In the genomic region with DNA sequence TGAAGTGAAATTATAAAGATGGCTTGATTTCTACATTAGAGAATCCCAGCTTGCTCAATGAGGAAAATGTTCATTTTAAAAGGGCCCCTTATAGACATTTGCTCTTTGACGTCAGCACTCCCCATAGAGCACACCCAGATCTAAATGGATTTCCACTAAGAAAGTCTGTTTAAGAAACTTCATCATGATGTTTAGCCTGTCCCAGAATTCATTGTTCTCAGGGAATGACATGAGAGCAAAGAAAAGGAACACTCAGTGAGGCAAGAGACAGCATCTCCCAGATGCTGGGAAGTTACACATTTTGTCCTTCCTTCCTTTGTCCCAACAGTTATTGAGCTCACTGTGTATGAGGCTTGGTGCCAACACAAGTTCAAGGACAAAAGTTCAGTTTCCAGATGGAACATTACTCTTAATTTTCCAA, we compare ENCODE assay signal across 12 cellular contexts. TPM values are rescaled to one million over a fixed set of nuclear protein-coding genes. Genes with fewer than 3 reads are reported as not detected.
DNase-seq lines count a peak whose midpoint lies in the region; ATAC-seq, FAIRE-seq and TF ChIP-seq lines count a peak whose summit lies in the region.
"Had no signal": no experiment of that assay in that cellular context is flagged by ENCODE, and none has a peak within 500 bp of the region (broad histone marks: within the 10 kb centered on the region; RNA-seq: fewer than 3 reads in every experiment).

No MANE protein-coding gene starts in this region.

- peak in 1 of 2 experiments; percentile 71 for DNase-seq in A549 (ENCODE audit: low read depth in 1 of 2, low spot score in 1 of 2)
- peak; percentile 51 for DNase-seq in astrocyte of the hippocampus (ENCODE audit: low read depth, low spot score)
- peak; percentile 61 for DNase-seq in HepG2 (ENCODE audit: low spot score)
- DNase-seq in MM.1S, result no peak
- no peak for DNase-seq in CD4-positive, alpha-beta T cell
- DNase-seq: CD4-positive, CD25-positive, alpha-beta regulatory T cell; naive B cell had no signal

- BruUV-seq in HepG2 (replicated peaks; lab: Mats Ljungman, UMichigan), result no TSS peak

- H3K4me1 Mint-ChIP-seq in CD4-positive, alpha-beta T cell (ENCODE audit: low read depth), result peaks cover 31% of the 10 kb centered on the region

- no peak for FAIRE-seq in A549 (lab: Jason Lieb, UNC)
- peak; percentile 66 for FAIRE-seq in HepG2 (lab: Jason Lieb, UNC)

- H3K4me2 ChIP-seq in A549 (peak overlapping the region; percentile 75), HepG2 (ENCODE audit: low read depth, low read length) (no peak overlapping the region), MM.1S (ENCODE audit: low read depth, low read length) (no peak overlapping the region)

- H3K36me3 ChIP-seq in HUES6 (ENCODE audit: control insufficient read depth, insufficient read depth, low read length) (peaks cover 40% of the 10 kb centered on the region), HepG2 (replicated peaks in 1 of 2; ENCODE audit: control insufficient read depth in 1 of 2, insufficient read depth in 2 of 2, low read length in 2 of 2) (no peaks in the 10 kb centered on the region; a peak in 2 of 5 replicates), MM.1S (replicated peaks; ENCODE audit: insufficient read depth, low read length) (no peaks in the 10 kb centered on the region)
- H3K36me3 ChIP-seq: suprapubic skin had no signal

- TF ChIP-seq CTCF in A549 (IDR thresholded peaks at IDR 0.05), result no peak
- TF ChIP-seq CTCF in HepG2 (CRISPR knock-in tag; IDR thresholded peaks at IDR 0.05), result no peak
- TF ChIP-seq CTCF in MM.1S (IDR thresholded peaks at IDR 0.05; ENCODE audit: low read length), result no peak
- TF ChIP-seq CTCF in CD4-positive, alpha-beta T cell (IDR thresholded peaks at IDR 0.05), result no peak

- no peak overlapping the region for H2AFZ ChIP-seq in HepG2 (ENCODE audit: low read length)
- H2AFZ ChIP-seq in MM.1S (ENCODE audit: low read length), result no peak overlapping the region

- ATAC-seq in A549 (no peak), HepG2 (no peak), GM21360 (IDR thresholded peaks at IDR 0.05; ENCODE audit: unreplicated experiment) (no peak), GM19035 (IDR thresholded peaks at IDR 0.05; ENCODE audit: unreplicated experiment) (no peak)
- no peak for ATAC-seq in CD4-positive, alpha-beta T cell (ENCODE audit: poor library complexity)
- ATAC-seq: Right ventricle myocardium inferior had no signal

- TF ChIP-seq POLR2A in A549 (IDR thresholded peaks at IDR 0.05; ENCODE audit: low read length), result no peak
- peak; percentile 68 to 76 for TF ChIP-seq POLR2A in HepG2 (IDR thresholded peaks at IDR 0.05; ENCODE audit: insufficient read depth in 1 of 2, low read depth in 2 of 2, low read length in 2 of 2)

- H3K27me3 Mint-ChIP-seq in CD4-positive, alpha-beta T cell, result no peaks in the 10 kb centered on the region
- H3K27me3 Mint-ChIP-seq: CD4-positive, CD25-positive, alpha-beta regulatory T cell had no signal

- H3K27ac ChIP-seq in A549, result peak overlapping the region; percentile 90 to 92
- no peak overlapping the region for H3K27ac ChIP-seq in HUES6 (ENCODE audit: low read depth, low read length)
- peak overlapping the region; percentile 19 for H3K27ac ChIP-seq in HepG2 (ENCODE audit: extremely low read length, insufficient read depth, low read length)
- H3K27ac ChIP-seq in MM.1S (ENCODE audit: low read length), result no peak overlapping the region
- H3K27ac ChIP-seq in CD4-positive, alpha-beta T cell (ENCODE audit: low read depth, low read length), result no peak overlapping the region
- H3K27ac ChIP-seq: suprapubic skin had no signal

- H4K20me1 ChIP-seq in HepG2 (ENCODE audit: insufficient read depth, low read length), result peaks cover 6% of the 10 kb centered on the region
- no peaks in the 10 kb centered on the region for H4K20me1 ChIP-seq in MM.1S (ENCODE audit: insufficient read depth, low read length)

- H3K9me3 ChIP-seq in A549, result no peaks in the 10 kb centered on the region
- no peaks in the 10 kb centered on the region for H3K9me3 ChIP-seq in HUES6 (ENCODE audit: control insufficient read depth, insufficient read depth, low read depth, low read length)
- H3K9me3 ChIP-seq in HepG2 (ENCODE audit: low read length), result no peaks in the 10 kb centered on the region
- no peaks in the 10 kb centered on the region for H3K9me3 ChIP-seq in MM.1S (replicated peaks; ENCODE audit: insufficient read depth, low read length)
- no peaks in the 10 kb centered on the region for H3K9me3 ChIP-seq in CD4-positive, alpha-beta T cell (ENCODE audit: control insufficient read depth, low read length)
- H3K9me3 ChIP-seq: suprapubic skin had no signal

- WGBS in A549 (ENCODE audit: missing lambda C conversion rate), result 21% methylated on average over 1 of the region's 1 CpG
- WGBS in HepG2 (ENCODE audit: low lambda C conversion rate), result 77% methylated on average over 1 of the region's 1 CpG

- H3F3A ChIP-seq in MM.1S (ENCODE audit: insufficient read depth, low read length), result peaks cover 21% of the 10 kb centered on the region

- in situ Hi-C loops in HepG2 (cut with HindIII; ENCODE audit: extremely low pct_ligation_motif_present, low pct_unique_long_range_greater_than_20kb), result no loop called here

- peaks cover 34% of the 10 kb centered on the region for H3K79me2 ChIP-seq in HepG2 (ENCODE audit: insufficient read depth, low read length)
- H3K79me2 ChIP-seq in MM.1S (ENCODE audit: low read length), result peaks cover 32% of the 10 kb centered on the region

- intact Hi-C loops in HepG2 (cut with micrococcal nuclease; ENCODE audit: unreplicated experiment), result loop anchor here (5.0 kb wide), 1 partner anchor 314 kb away; no protein-coding TSS in a partner anchor
- intact Hi-C loops in CD4-positive, alpha-beta T cell (cut with DNase I, micrococcal nuclease), result no loop called here

- H3K36me3 Mint-ChIP-seq in CD4-positive, alpha-beta T cell (ENCODE audit: low read depth), result no peaks in the 10 kb centered on the region
- H3K36me3 Mint-ChIP-seq: CD4-positive, CD25-positive, alpha-beta regulatory T cell; naive B cell had no signal

- no peaks in the 10 kb centered on the region for H3K9me2 ChIP-seq in MM.1S (replicated peaks; ENCODE audit: insufficient read depth, low read length)

- peak overlapping the region; percentile 87; the same call in 2 of the 3 replicates for H3K4me3 ChIP-seq in A549
- H3K4me3 ChIP-seq in HUES6 (ENCODE audit: low read depth, low read length), result peak overlapping the region; percentile 9; the same call in 1 of the 2 replicates
- no peak overlapping the region for H3K4me3 ChIP-seq in HepG2 (replicated peaks in 1 of 3; ENCODE audit: insufficient read depth in 1 of 3, low read depth in 2 of 3, low read length in 3 of 3)
- H3K4me3 ChIP-seq in MM.1S (ENCODE audit: low read length), result no peak overlapping the region

- H3K9ac ChIP-seq in HUES6 (ENCODE audit: low read length), result no peak overlapping the region
- no peak overlapping the region for H3K9ac ChIP-seq in HepG2 (ENCODE audit: insufficient read depth, low read depth, low read length)
- H3K9ac ChIP-seq in MM.1S (ENCODE audit: low read length), result no peak overlapping the region

- TF ChIP-seq EP300 in A549 (IDR thresholded peaks at IDR 0.05), result no peak
- TF ChIP-seq EP300 in HepG2 (IDR thresholded peaks at IDR 0.05; ENCODE audit: low read depth in 2 of 2, low read length in 2 of 2), result no peak
- TF ChIP-seq EP300 in HepG2 (CRISPR knock-in tag; IDR thresholded peaks at IDR 0.05; ENCODE audit: borderline replicate concordance), result no peak

- CTCF ChIA-PET in A549 (lab: Yijun Ruan, JAX), result interaction anchor here (2.7 kb wide), 1 partner anchor 499 kb away, joined by 7 read pairs; no protein-coding TSS in a partner anchor
- CTCF ChIA-PET in HepG2 (lab: Yijun Ruan, JAX; ENCODE audit: low intra/inter-chr PET ratio, low total read pairs), result no interaction called here
- CTCF ChIA-PET in CD4-positive, alpha-beta T cell (lab: Charles Lee), result no interaction called here

- H3K9me3 Mint-ChIP-seq in CD4-positive, alpha-beta T cell, result no peaks in the 10 kb centered on the region
- H3K9me3 Mint-ChIP-seq: naive B cell had no signal

- no peak overlapping the region for H3K4me3 Mint-ChIP-seq in CD4-positive, alpha-beta T cell
- H3K4me3 Mint-ChIP-seq: naive B cell had no signal

- H3K27ac Mint-ChIP-seq in CD4-positive, alpha-beta T cell, result no peak overlapping the region
- H3K27ac Mint-ChIP-seq: CD4-positive, CD25-positive, alpha-beta regulatory T cell; naive B cell had no signal

- TF ChIP-seq RAD21 in A549 (conservative IDR thresholded peaks at IDR 0.05 in 1 of 2, IDR thresholded peaks at IDR 0.05 in 1 of 2) (no peak), HepG2 (CRISPR knock-in tag; IDR thresholded peaks at IDR 0.05) (no peak)

- H3K27me3 ChIP-seq in HUES6 (ENCODE audit: control insufficient read depth, insufficient read depth, low read length) (no peaks in the 10 kb centered on the region), HepG2 (ENCODE audit: control insufficient read depth in 1 of 2, insufficient read depth in 2 of 2, low read length in 2 of 2) (peaks cover 0 to 3% of the 10 kb centered on the region in 2 experiments; a peak in 1 of 5 replicates), MM.1S (replicated peaks; ENCODE audit: insufficient read depth, low read length) (no peaks in the 10 kb centered on the region)
- no peaks in the 10 kb centered on the region for H3K27me3 ChIP-seq in CD4-positive, alpha-beta T cell (ENCODE audit: control insufficient read depth, insufficient read depth, low read length)
- H3K27me3 ChIP-seq: suprapubic skin had no signal

- POLR2A ChIA-PET in A549 (lab: Yijun Ruan, JAX) (interaction anchor here (0.7 to 3.3 kb wide), 5 partner anchors 48 to 260 kb away, joined by 3 to 17 read pairs (median 3); no protein-coding TSS in a partner anchor), HepG2 (lab: Yijun Ruan, JAX) (interaction anchor here (1.2 to 2.9 kb wide), 10 partner anchors 10 to 468 kb away, joined by 3 to 14 read pairs (median 4); no protein-coding TSS in a partner anchor)
- POLR2A ChIA-PET in CD4-positive, alpha-beta T cell (lab: Charles Lee), result no interaction called here

- H3K4me1 ChIP-seq in A549, result peaks cover 40% of the 10 kb centered on the region
- H3K4me1 ChIP-seq in HUES6 (ENCODE audit: control insufficient read depth, insufficient read depth, low read length), result peaks cover 12% of the 10 kb centered on the region
- H3K4me1 ChIP-seq in HepG2 (ENCODE audit: insufficient read depth, low read length), result peaks cover 42% of the 10 kb centered on the region
- peaks cover 12% of the 10 kb centered on the region; the same call in 1 of the 2 replicates for H3K4me1 ChIP-seq in MM.1S (ENCODE audit: low read length)

RNA-seq across cellular contexts. Expression of gene PHLDA1, which starts 4.9 kb away (rescaled TPM):
- 54.1 and 71.6 TPM in 2 replicates for polyA plus RNA-seq in A549 (2011; rRNA removed)
- polyA plus RNA-seq in A549 (2012; cell fraction: cytosol; rRNA removed), result 34.1 and 42.4 TPM in 2 replicates
- polyA plus RNA-seq in A549 (2012; cell fraction: nucleus; rRNA removed), result 42.2 and 45.0 TPM in 2 replicates
- polyA plus RNA-seq in A549 (2017; fragmentation: RNase III; extraction: RNeasy Plus Mini Kit Qiagen cat#74134 plus additional on column Dnase treatment), result 32.7 to 43.1 TPM (median 39.3 TPM) in 3 replicates
- polyA minus RNA-seq in A549 (2011; rRNA and poly(A)+ RNA removed), result 44.3 and 53.0 TPM in 2 replicates
- total RNA-seq in HepG2 (2016; rRNA removed; fragmentation: Illumina TruSeq; extraction: Trizol), result 41.0 and 42.6 TPM in 2 replicates
- 17.8 and 19.6 TPM in 2 replicates for total RNA-seq in HepG2 (2016; cell fraction: cytosol; rRNA removed; fragmentation: Illumina TruSeq; extraction: Trizol; ENCODE audit: low read depth)
- total RNA-seq in HepG2 (2016; cell fraction: insoluble cytoplasmic fraction; rRNA removed; fragmentation: Illumina TruSeq; extraction: Trizol), result 40.7 and 41.0 TPM in 2 replicates
- total RNA-seq in HepG2 (2016; cell fraction: membrane; rRNA removed; fragmentation: Illumina TruSeq; extraction: Trizol), result 46.7 and 48.5 TPM in 2 replicates
- 48.4 and 49.5 TPM in 2 replicates for total RNA-seq in HepG2 (2016; cell fraction: nucleus; rRNA removed; fragmentation: Illumina TruSeq; extraction: Trizol)
- polyA plus RNA-seq in HepG2 (2011; rRNA removed), result 30.5 and 33.8 TPM in 2 replicates
- 25.4 and 27.1 TPM in 2 replicates for polyA plus RNA-seq in HepG2 (2011; cell fraction: cytosol; rRNA removed)
- 24.3 and 25.8 TPM in 2 replicates for polyA plus RNA-seq in HepG2 (2011; cell fraction: nucleus; rRNA removed)
- 19.1 and 25.3 TPM in 2 replicates for polyA plus RNA-seq in HepG2 (2012)
- 10.9 and 15.0 TPM in 2 replicates for polyA plus RNA-seq in HepG2 (2016; cell fraction: cytosol; fragmentation: Illumina TruSeq; extraction: Trizol; ENCODE audit: low read depth)
- 61.4 and 62.2 TPM in 2 replicates for polyA plus RNA-seq in HepG2 (2016; cell fraction: insoluble cytoplasmic fraction; fragmentation: Illumina TruSeq; extraction: Trizol; ENCODE audit: low read depth)
- 29.1 and 33.4 TPM in 2 replicates for polyA plus RNA-seq in HepG2 (2016; cell fraction: membrane; fragmentation: Illumina TruSeq; extraction: Trizol; ENCODE audit: low read depth)
- 87.7 and 87.9 TPM in 2 replicates for polyA plus RNA-seq in HepG2 (2016; cell fraction: nucleus; fragmentation: Illumina TruSeq; extraction: Trizol; ENCODE audit: insufficient read depth, low read depth)
- 3.0 and 40.9 TPM in 2 replicates for polyA minus RNA-seq in HepG2 (2011; rRNA and poly(A)+ RNA removed; ENCODE audit: low replicate concordance)
- polyA minus RNA-seq in HepG2 (2011; cell fraction: cytosol; rRNA and poly(A)+ RNA removed), result 43.4 and 48.0 TPM in 2 replicates
- polyA minus RNA-seq in HepG2 (2011; cell fraction: nucleus; rRNA and poly(A)+ RNA removed), result 53.5 and 53.8 TPM in 2 replicates
- total RNA-seq in CD4-positive, alpha-beta T cell, result 1 to 10 TPM; 6.5 TPM

RNA-seq across cellular contexts. Expression of gene NAP1L1, which starts 57.8 kb away (rescaled TPM):
- 640 and 943 TPM in 2 replicates for polyA plus RNA-seq in A549 (2011; rRNA removed)
- polyA plus RNA-seq in A549 (2012; cell fraction: cytosol; rRNA removed), result 191 and 238 TPM in 2 replicates
- 109 and 153 TPM in 2 replicates for polyA plus RNA-seq in A549 (2012; cell fraction: nucleus; rRNA removed)
- polyA plus RNA-seq in A549 (2017; fragmentation: RNase III; extraction: RNeasy Plus Mini Kit Qiagen cat#74134 plus additional on column Dnase treatment), result 695 to 725 TPM (median 709 TPM) in 3 replicates
- 135 and 141 TPM in 2 replicates for polyA minus RNA-seq in A549 (2011; rRNA and poly(A)+ RNA removed)
- total RNA-seq in HepG2 (2016; rRNA removed; fragmentation: Illumina TruSeq; extraction: Trizol), result 309 and 454 TPM in 2 replicates
- 121 and 153 TPM in 2 replicates for total RNA-seq in HepG2 (2016; cell fraction: cytosol; rRNA removed; fragmentation: Illumina TruSeq; extraction: Trizol; ENCODE audit: low read depth)
- 331 and 431 TPM in 2 replicates for total RNA-seq in HepG2 (2016; cell fraction: insoluble cytoplasmic fraction; rRNA removed; fragmentation: Illumina TruSeq; extraction: Trizol)
- 376 and 465 TPM in 2 replicates for total RNA-seq in HepG2 (2016; cell fraction: membrane; rRNA removed; fragmentation: Illumina TruSeq; extraction: Trizol)
- total RNA-seq in HepG2 (2016; cell fraction: nucleus; rRNA removed; fragmentation: Illumina TruSeq; extraction: Trizol), result 177 and 205 TPM in 2 replicates
- polyA plus RNA-seq in HepG2 (2011; rRNA removed), result 154 and 207 TPM in 2 replicates
- 106 and 129 TPM in 2 replicates for polyA plus RNA-seq in HepG2 (2011; cell fraction: cytosol; rRNA removed)
- polyA plus RNA-seq in HepG2 (2011; cell fraction: nucleus; rRNA removed), result 58.1 and 82.0 TPM in 2 replicates
- 483 and 505 TPM in 2 replicates for polyA plus RNA-seq in HepG2 (2012)
- polyA plus RNA-seq in HepG2 (2016; cell fraction: cytosol; fragmentation: Illumina TruSeq; extraction: Trizol; ENCODE audit: low read depth), result 301 and 332 TPM in 2 replicates
- polyA plus RNA-seq in HepG2 (2016; cell fraction: insoluble cytoplasmic fraction; fragmentation: Illumina TruSeq; extraction: Trizol; ENCODE audit: low read depth), result 675 and 683 TPM in 2 replicates
- polyA plus RNA-seq in HepG2 (2016; cell fraction: membrane; fragmentation: Illumina TruSeq; extraction: Trizol; ENCODE audit: low read depth), result 622 and 757 TPM in 2 replicates
- 341 and 359 TPM in 2 replicates for polyA plus RNA-seq in HepG2 (2016; cell fraction: nucleus; fragmentation: Illumina TruSeq; extraction: Trizol; ENCODE audit: insufficient read depth, low read depth)
- 35.4 and 66.0 TPM in 2 replicates for polyA minus RNA-seq in HepG2 (2011; rRNA and poly(A)+ RNA removed; ENCODE audit: low replicate concordance)
- 145 and 146 TPM in 2 replicates for polyA minus RNA-seq in HepG2 (2011; cell fraction: cytosol; rRNA and poly(A)+ RNA removed)
- 185 and 189 TPM in 2 replicates for polyA minus RNA-seq in HepG2 (2011; cell fraction: nucleus; rRNA and poly(A)+ RNA removed)
- 100 to 1,000 TPM; 646 to 654 TPM for total RNA-seq in CD4-positive, alpha-beta T cell

Comparison
In these comparisons a context has a peak if more than half of its experiments do, and no peak if none do; other contexts are left out.
1. DNase-seq: peak in astrocyte of the hippocampus (single experiment) and HepG2 (single experiment); none in MM.1S (single experiment) and CD4-positive, alpha-beta T cell (0 of 10).
2. H3K27ac ChIP-seq: peak in A549 (2 of 2) and HepG2 (single experiment); none in HUES6 (single experiment), MM.1S (single experiment) and CD4-positive, alpha-beta T cell (single experiment).
3. H3K4me3 ChIP-seq: peak in A549 (single experiment) and HUES6 (single experiment); none in HepG2 (0 of 3) and MM.1S (single experiment).
4. Of the 38 proteins assayed by ChIP-seq in both HepG2 and A549: peak only in HepG2: HDAC2 and POLR2A; only in A549: BCL3, HOXA7 and JUN; in both: POLR2AphosphoS2; in neither: 31; mixed calls (peak in some experiments, not most) for 1.